In genomic region chr17:44176671-44177501, GRCh38 we compare ENCODE assay signal across 26 cellular contexts. TPM values are rescaled to one million over a fixed set of nuclear protein-coding genes. Genes with fewer than 3 reads are reported as not detected.
DNase-seq lines count a peak whose midpoint lies in the region; ATAC-seq and TF ChIP-seq lines count a peak whose summit lies in the region.
"Had no signal": no experiment of that assay in that cellular context is flagged by ENCODE, and none has a peak within 500 bp of the region (broad histone marks: within the 10 kb centered on the region; RNA-seq: fewer than 3 reads in every experiment).

No MANE protein-coding gene starts in this region.

- 92 to 93% methylated on average over 50 to 54 of the region's 54 CpGs for WGBS in aorta, 2 donors

- ATAC-seq in Right ventricle myocardium superior (ENCODE audit: poor library complexity) (peak; percentile 6), lower lobe of right lung (peak; percentile 11 to 42), aorta (ENCODE audit: low FRiP score) (peak; percentile 29), HG03108 (IDR thresholded peaks at IDR 0.05; ENCODE audit: unreplicated experiment) (no peak), PC-3 (no peak)
- ATAC-seq: sciatic nerve, SK-N-SH treated with all-trans-retinoic acid at 6 μM for 48 hours, WTC11 had no signal

- no peak overlapping the region for H3K4me2 ChIP-seq in PC-3 (ENCODE audit: low read length)

- H4K20me1 ChIP-seq in PC-3 (ENCODE audit: low read length): no peaks in the 10 kb centered on the region

- H3F3A ChIP-seq in PC-3 (ENCODE audit: low read length, unreplicated experiment): no peaks in the 10 kb centered on the region

- H3K4me1 ChIP-seq in left ventricle myocardium inferior (peaks cover 6% of the 10 kb centered on the region), lower lobe of right lung (no peaks in the 10 kb centered on the region), aorta (ENCODE audit: control insufficient read depth in 1 of 2, insufficient read depth in 2 of 2, low read length in 2 of 2) (no peaks in the 10 kb centered on the region), PC-3 (ENCODE audit: insufficient read depth, low read length) (no peaks in the 10 kb centered on the region)

- no peaks in the 10 kb centered on the region for H3K9me3 ChIP-seq in left ventricle myocardium inferior (replicated peaks)
- no peaks in the 10 kb centered on the region for H3K9me3 ChIP-seq in lower lobe of right lung
- no peaks in the 10 kb centered on the region for H3K9me3 ChIP-seq in aorta (ENCODE audit: control insufficient read depth, low read length)
- no peaks in the 10 kb centered on the region for H3K9me3 ChIP-seq in PC-3 (ENCODE audit: low read length)
- H3K9me3 ChIP-seq: ovary had no signal

- H3K27ac ChIP-seq in left ventricle myocardium inferior (replicated peaks) (no peak overlapping the region), lower lobe of right lung (no peak overlapping the region), aorta (ENCODE audit: low read depth in 1 of 2, low read length in 2 of 2) (no peak overlapping the region), PC-3 (ENCODE audit: low read length) (no peak overlapping the region)
- H3K27ac ChIP-seq: ovary had no signal

- CTCF ChIA-PET in PC-3 (lab: Charles Lee): interaction anchor here (0.7 kb wide), 1 partner anchor 38 kb away, joined by 3 read pairs; no protein-coding TSS in a partner anchor

- BruUV-seq in PC-3 (replicated peaks; lab: Mats Ljungman, UMichigan): no TSS peak

- H3K9ac ChIP-seq in PC-3 (ENCODE audit: low read length): no peak overlapping the region

- H2AFZ ChIP-seq in PC-3 (ENCODE audit: low read length): no peak overlapping the region

- H3K27me3 ChIP-seq in left ventricle myocardium inferior (ENCODE audit: low read depth) (no peaks in the 10 kb centered on the region), lower lobe of right lung (ENCODE audit: low read depth) (no peaks in the 10 kb centered on the region), aorta (ENCODE audit: control insufficient read depth in 1 of 2, insufficient read depth in 2 of 2, low read length in 1 of 2) (no peaks in the 10 kb centered on the region), PC-3 (ENCODE audit: low read length) (no peaks in the 10 kb centered on the region)
- H3K27me3 ChIP-seq: ovary had no signal

- DNase-seq in Right ventricle myocardium superior: no peak
- DNase-seq in left ventricle myocardium inferior: no peak
- no peak for DNase-seq in lower lobe of right lung
- DNase-seq in aorta: no peak
- DNase-seq in PC-3: no peak
- DNase-seq: ACHN; activated CD4-positive, alpha-beta memory T cell treated with anti-CD3 and anti-CD28 coated beads for 36 hours; activated naive CD4-positive, alpha-beta T cell treated with anti-CD3 and anti-CD28 coated beads for 36 hours; activated T-cell treated with anti-CD3 and anti-CD28 coated beads, Interleukin-2, amount 50 U/mL, for 1 hour; C1 segment of cervical spinal cord; effector CD4-positive, alpha-beta T cell; mammary epithelial cell; NCI-H1417 treated with DMSO at 0.1 percent for 48 hours; NCI-H524; ovary; stimulated activated CD4-positive, alpha-beta T cell treated with anti-CD3 and anti-CD28 coated beads, Interleukin-15, amount 100 ng/mL, for 24 hours had no signal

- H3K4me3 ChIP-seq in left ventricle myocardium inferior (no peak overlapping the region), lower lobe of right lung (no peak overlapping the region), aorta (ENCODE audit: low read length in 2 of 2) (no peak overlapping the region), PC-3 (ENCODE audit: low read length) (no peak overlapping the region)
- H3K4me3 ChIP-seq: ovary had no signal

- no peak for TF ChIP-seq CTCF in left ventricle myocardium inferior (IDR thresholded peaks at IDR 0.05; ENCODE audit: borderline replicate concordance)
- no peak for TF ChIP-seq CTCF in lower lobe of right lung (IDR thresholded peaks at IDR 0.05)
- TF ChIP-seq CTCF in PC-3 (conservative IDR thresholded peaks at IDR 0.05; ENCODE audit: low read depth, low read length): no peak

- POLR2A ChIA-PET in PC-3 (lab: Charles Lee; ENCODE audit: unreplicated experiment): no interaction called here

- H3K79me2 ChIP-seq in PC-3 (ENCODE audit: low read length): peaks cover 3% of the 10 kb centered on the region; the same call in 1 of the 2 replicates

- intact Hi-C loops in Right ventricle myocardium superior (cut with DNase I) (no loop called here), left ventricle myocardium inferior (cut with micrococcal nuclease) (no loop called here), lower lobe of right lung (cut with DNase I) (no loop called here), aorta (cut with DNase I) (no loop called here), PC-3 (cut with micrococcal nuclease) (no loop called here)

- no peaks in the 10 kb centered on the region for H3K9me2 ChIP-seq in PC-3 (replicated peaks; ENCODE audit: low read length)

- peaks cover 43% of the 10 kb centered on the region for H3K36me3 ChIP-seq in left ventricle myocardium inferior
- H3K36me3 ChIP-seq in lower lobe of right lung: peaks cover 33% of the 10 kb centered on the region
- H3K36me3 ChIP-seq in aorta (ENCODE audit: control insufficient read depth in 1 of 2, insufficient read depth in 2 of 2, low read length in 1 of 2): peaks cover 0 to 3% of the 10 kb centered on the region in 2 donors
- H3K36me3 ChIP-seq in PC-3 (ENCODE audit: low read depth, low read length): peaks cover 12% of the 10 kb centered on the region; the same call in 1 of the 2 replicates
- H3K36me3 ChIP-seq: ovary had no signal

RNA-seq across cellular contexts. Expression of gene ASB16, which starts 6.4 kb away (rescaled TPM):
- total RNA-seq in Right ventricle myocardium superior: 14.8 TPM
- total RNA-seq in left ventricle myocardium inferior: 12.9 TPM
- not detected for total RNA-seq in lower lobe of right lung
- total RNA-seq in aorta: 1 to 10 TPM; 1.4 to 2.1 TPM
- polyA plus RNA-seq in aorta: 1 to 10 TPM in 1 of 2 donors, under 1 TPM in 1; 0.88 to 1.4 TPM
- 0.35 and 0.51 TPM in 2 replicates for total RNA-seq in PC-3 (2014; rRNA removed)
- total RNA-seq: cerebellum, frontal cortex, G401, mammary epithelial cell, RPMI7951, temporal lobe had no signal
- polyA plus RNA-seq: keratinocyte, mammary epithelial cell had no signal

RNA-seq across cellular contexts. Expression of gene TMUB2, which starts 9.9 kb away (rescaled TPM):
- total RNA-seq in Right ventricle myocardium superior: 19.6 TPM
- 20.9 TPM for total RNA-seq in left ventricle myocardium inferior
- total RNA-seq in lower lobe of right lung: 41.9 TPM
- 10 to 100 TPM; 25.8 to 39.7 TPM for total RNA-seq in aorta
- 10 to 100 TPM; 13.4 to 59.8 TPM for polyA plus RNA-seq in aorta
- 38.3 and 43.4 TPM in 2 replicates for total RNA-seq in PC-3 (2014; rRNA removed)

RNA-seq across cellular contexts. Expression of gene ATXN7L3, which starts 22.8 kb away (rescaled TPM):
- total RNA-seq in Right ventricle myocardium superior (35.7 TPM), left ventricle myocardium inferior (28.7 TPM), lower lobe of right lung (67.4 TPM), aorta (10 to 100 TPM; 62.9 to 67.5 TPM), PC-3 (2014; rRNA removed) (73.9 and 78.3 TPM in 2 replicates)
- 10 to 100 TPM; 18.7 to 35.7 TPM for polyA plus RNA-seq in aorta

RNA-seq across cellular contexts. Expression of gene HROB, which starts 35.2 kb away (rescaled TPM):
- 0.59 TPM for total RNA-seq in Right ventricle myocardium superior
- total RNA-seq in left ventricle myocardium inferior: 0.27 TPM
- total RNA-seq in lower lobe of right lung: 0.50 TPM
- total RNA-seq in aorta: 1 to 10 TPM in 1 of 2 donors, under 1 TPM in 1; 0.58 to 1.3 TPM
- polyA plus RNA-seq in aorta: 1 to 10 TPM in 1 of 2 donors, not detected in 1; 1.7 TPM
- total RNA-seq in PC-3 (2014; rRNA removed): 13.5 and 14.3 TPM in 2 replicates

RNA-seq across cellular contexts. Expression of gene UBTF, which starts 42.6 kb away (rescaled TPM):
- total RNA-seq in Right ventricle myocardium superior (52.7 TPM), left ventricle myocardium inferior (53.9 TPM), lower lobe of right lung (56.7 TPM), aorta (10 to 100 TPM; 39.1 to 75.4 TPM), PC-3 (2014; rRNA removed) (139 and 183 TPM in 2 replicates)
- polyA plus RNA-seq in aorta: 10 to 100 TPM; 26.5 to 45.9 TPM

Comparison
In these comparisons a context has a peak if more than half of its experiments do, and no peak if none do; other contexts are left out.
1. ATAC-seq: peak in Right ventricle myocardium superior (single experiment), lower lobe of right lung (2 of 2) and aorta (single experiment); none in HG03108 (single experiment) and PC-3 (single experiment).